ENCODE assay signal across 8 cellular contexts in genomic region chr16:30183961-30184429, GRCh38. TPM values are rescaled to one million over a fixed set of nuclear protein-coding genes. Genes with fewer than 3 reads are reported as not detected.
DNase-seq lines count a peak whose midpoint lies in the region; ATAC-seq and TF ChIP-seq lines count a peak whose summit lies in the region.

No MANE protein-coding gene starts in this region.

- peak overlapping the region; percentile 63 to 68 for H3K4me3 ChIP-seq in mucosa of rectum (ENCODE audit: low read length in 2 of 2)

- ATAC-seq in HG03175 (IDR thresholded peaks at IDR 0.05; ENCODE audit: unreplicated experiment), result peak; percentile 36
- no peak for ATAC-seq in WTC11
- ATAC-seq in stimulated activated effector memory CD8-positive, alpha-beta T cell treated with anti-CD3 and anti-CD28 coated beads, Interleukin-12 subunit alpha, Interleukin-12 subunit beta, amount 100 ng/mL, for 72 hours, result peak; percentile 22

- peak; percentile 68 for TF ChIP-seq POLR2A in GM18951 (IDR thresholded peaks at IDR 0.05; ENCODE audit: extremely low read depth, insufficient read depth, insufficient read length)

- peaks cover 7% of the 10 kb centered on the region for H3K4me1 Mint-ChIP-seq in WTC11
- peaks cover 49% of the 10 kb centered on the region for H3K4me1 Mint-ChIP-seq in stimulated activated effector memory CD8-positive, alpha-beta T cell treated with anti-CD3 and anti-CD28 coated beads, Interleukin-12 subunit alpha, Interleukin-12 subunit beta, amount 100 ng/mL, for 72 hours

- H3K27ac Mint-ChIP-seq in WTC11, result no peak overlapping the region
- H3K27ac Mint-ChIP-seq in stimulated activated effector memory CD8-positive, alpha-beta T cell treated with anti-CD3 and anti-CD28 coated beads, Interleukin-12 subunit alpha, Interleukin-12 subunit beta, amount 100 ng/mL, for 72 hours, result peak overlapping the region; percentile 98

- no peak for TF ChIP-seq CTCF in WTC11 (IDR thresholded peaks at IDR 0.05)

- in situ Hi-C loops in GM18951 (cut with MboI; ENCODE audit: low sequenced_read_pairs, unreplicated experiment), result no loop called here

- H3K36me3 ChIP-seq in mucosa of rectum (ENCODE audit: control insufficient read depth in 2 of 2, insufficient read depth in 2 of 2, low read length in 2 of 2), result peaks cover 0 to 3% of the 10 kb centered on the region in 2 donors

- H3K9me3 Mint-ChIP-seq in WTC11, result no peaks in the 10 kb centered on the region
- no peaks in the 10 kb centered on the region for H3K9me3 Mint-ChIP-seq in stimulated activated effector memory CD8-positive, alpha-beta T cell treated with anti-CD3 and anti-CD28 coated beads, Interleukin-12 subunit alpha, Interleukin-12 subunit beta, amount 100 ng/mL, for 72 hours

- no peaks in the 10 kb centered on the region for H3K9me3 ChIP-seq in mucosa of rectum (ENCODE audit: control insufficient read depth in 2 of 2, low read length in 2 of 2)

- no peaks in the 10 kb centered on the region for H3K27me3 ChIP-seq in mucosa of rectum (ENCODE audit: control insufficient read depth in 2 of 2, insufficient read depth in 2 of 2, low read length in 2 of 2)

- H3K4me1 ChIP-seq in mucosa of rectum (ENCODE audit: control insufficient read depth in 2 of 2, insufficient read depth in 2 of 2, low read length in 2 of 2), result peaks cover 21 to 22% of the 10 kb centered on the region in 2 donors

- H3K4me3 Mint-ChIP-seq in WTC11, result peak overlapping the region; percentile 52
- peak overlapping the region; percentile 97 for H3K4me3 Mint-ChIP-seq in stimulated activated effector memory CD8-positive, alpha-beta T cell treated with anti-CD3 and anti-CD28 coated beads, Interleukin-12 subunit alpha, Interleukin-12 subunit beta, amount 100 ng/mL, for 72 hours

- H3K9ac ChIP-seq in mucosa of rectum (ENCODE audit: low read depth in 1 of 2, low read length in 2 of 2), result peak overlapping the region; percentile 62 to 63

- DNase-seq in WTC11 (ENCODE audit: low spot score), result no peak
- peak; percentile 91 for DNase-seq in central memory CD4-positive, alpha-beta T cell
- DNase-seq in stimulated activated effector memory CD8-positive, alpha-beta T cell treated with anti-CD3 and anti-CD28 coated beads, Interleukin-12 subunit alpha, Interleukin-12 subunit beta, amount 100 ng/mL, for 72 hours (ENCODE audit: low spot score in 2 of 2), result peak; percentile 43 to 87
- no peak for DNase-seq in NCI-H2081 treated with DMSO at 0.1 percent for 48 hours (lab: John Stamatoyannopoulos, UW)
- no peak for DNase-seq in hepatic stellate cell (ENCODE audit: low spot score)

- POLR2A ChIA-PET in WTC11 (lab: Charles Lee), result no interaction called here

- CTCF ChIA-PET in WTC11 (lab: Charles Lee), result interaction anchor here (0.7 to 4.8 kb wide), 9 partner anchors 41 to 432 kb away, joined by 3 to 21 read pairs (median 5); partner anchors contain the start of genes DCTPP1, GDPD3 and TBX6

- H3K27me3 Mint-ChIP-seq in WTC11 (ENCODE audit: low read depth), result peaks cover 51% of the 10 kb centered on the region

- H3K27ac ChIP-seq in mucosa of rectum (ENCODE audit: low read depth in 2 of 2, low read length in 2 of 2), result peak overlapping the region; percentile 77 to 88

- H3K36me3 Mint-ChIP-seq in WTC11, result no peaks in the 10 kb centered on the region
- H3K36me3 Mint-ChIP-seq in stimulated activated effector memory CD8-positive, alpha-beta T cell treated with anti-CD3 and anti-CD28 coated beads, Interleukin-12 subunit alpha, Interleukin-12 subunit beta, amount 100 ng/mL, for 72 hours, result peaks cover 64% of the 10 kb centered on the region

TF ChIP-seq in WTC11, 78 proteins besides CTCF, POLR2A, EP300 and RAD21:
- TF ChIP-seq ESRRA (CRISPR knock-in tag; IDR thresholded peaks at IDR 0.05; ENCODE audit: borderline replicate concordance), result no peak
- no peak for TF ChIP-seq CREM (CRISPR knock-in tag; IDR thresholded peaks at IDR 0.05)
- no peak for TF ChIP-seq EMX1 (CRISPR knock-in tag; IDR thresholded peaks at IDR 0.05)

RNA-seq across cellular contexts. Expression of gene CORO1A, which starts 0.6 kb away (rescaled TPM):
- 6.2 to 10.0 TPM (median 6.5 TPM) in 3 replicates for total RNA-seq in WTC11 (2021)

RNA-seq across cellular contexts. Expression of gene BOLA2B, which starts 9.5 kb away (rescaled TPM):
- total RNA-seq in WTC11 (2021), result 191 to 206 TPM (median 192 TPM) in 3 replicates

RNA-seq across cellular contexts. Expression of gene SLX1A, which starts 9.7 kb away (rescaled TPM):
- total RNA-seq in WTC11 (2021), result 37.2 to 77.0 TPM (median 53.2 TPM) in 3 replicates

RNA-seq across cellular contexts. Expression of gene SULT1A3, which starts 15.1 kb away (rescaled TPM):
- 7.1 to 11.3 TPM (median 8.3 TPM) in 3 replicates for total RNA-seq in WTC11 (2021)

Comparison
In these comparisons a context has a peak if more than half of its experiments do, and no peak if none do; other contexts are left out.
1. DNase-seq: peak in central memory CD4-positive, alpha-beta T cell (single experiment) and stimulated activated effector memory CD8-positive, alpha-beta T cell treated with anti-CD3 and anti-CD28 coated beads, Interleukin-12 subunit alpha, Interleukin-12 subunit beta, amount 100 ng/mL, for 72 hours (2 of 2); none in WTC11 (single experiment), NCI-H2081 treated with DMSO at 0.1 percent for 48 hours (single experiment) and hepatic stellate cell (single experiment).